In the genomic region with DNA sequence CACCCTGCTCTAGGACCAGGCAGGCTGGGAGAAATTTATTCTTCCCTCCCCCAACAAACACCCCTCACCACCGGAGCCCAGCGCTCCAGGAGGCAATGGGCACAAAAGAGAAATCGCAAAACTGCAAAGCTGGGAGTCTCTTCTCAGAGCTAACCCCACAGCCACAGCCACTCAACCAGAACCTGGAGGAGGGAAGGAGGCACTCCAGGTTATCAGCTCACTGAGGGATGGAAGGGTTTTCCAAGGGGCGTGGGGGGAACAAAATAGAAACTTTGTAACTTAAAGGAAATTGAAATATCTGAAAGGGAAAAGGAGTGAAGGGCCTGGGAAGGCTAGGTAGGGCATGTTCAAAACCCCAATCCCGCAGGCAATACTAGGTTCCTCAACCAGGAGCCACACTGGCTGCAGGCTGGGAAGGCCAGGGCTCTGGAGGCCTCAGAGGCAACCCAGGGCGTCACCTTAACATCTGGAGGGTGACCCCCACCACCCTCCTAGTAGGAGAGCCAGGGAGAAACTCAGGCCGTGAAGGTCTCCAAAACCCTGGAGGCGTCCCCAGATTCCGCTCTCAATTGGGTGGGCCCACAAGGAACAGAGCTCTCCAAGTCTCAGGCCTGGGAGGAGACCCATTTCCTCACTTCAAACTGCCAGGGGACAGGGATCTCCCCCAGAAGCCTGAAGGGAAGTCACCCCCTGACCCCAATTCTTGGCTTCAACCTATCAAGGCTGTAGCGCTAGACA, we compare ENCODE assay signal across 8 cellular contexts. TPM values are rescaled to one million over a fixed set of nuclear protein-coding genes. Genes with fewer than 3 reads are reported as not detected.
DNase-seq lines count a peak whose midpoint lies in the region; ATAC-seq and TF ChIP-seq lines count a peak whose summit lies in the region.

No MANE protein-coding gene starts in this region.

- no peaks in the 10 kb centered on the region for H3K9me3 Mint-ChIP-seq in CD8-positive, alpha-beta T cell
- H3K9me3 Mint-ChIP-seq in endodermal cell = no peaks in the 10 kb centered on the region

- no peak for TF ChIP-seq POLR2A in NB4 (IDR thresholded peaks at IDR 0.05; ENCODE audit: extremely low read depth, insufficient read length)
- no peak for TF ChIP-seq POLR2A in ovary (IDR thresholded peaks at IDR 0.05)

- WGBS in endodermal cell (ENCODE audit: insufficient coverage in 1 of 2, insufficient read length in 1 of 2), 2 experiments = 5 to 24% methylated on average over 3 to 10 of the region's 10 CpGs
- WGBS in ovary, 3 donors = 74 to 81% (median 81%) methylated on average over 6 to 10 of the region's 10 CpGs

- TF ChIP-seq EP300 in ovary (IDR thresholded peaks at IDR 0.05) = no peak

- no peaks in the 10 kb centered on the region for H3K9me3 ChIP-seq in CD8-positive, alpha-beta T cell (ENCODE audit: low read length)
- H3K9me3 ChIP-seq in endodermal cell (ENCODE audit: control insufficient read depth, low read length) (no peaks in the 10 kb centered on the region), ovary (no peaks in the 10 kb centered on the region)

- H3K27ac ChIP-seq in CD8-positive, alpha-beta T cell (ENCODE audit: low read depth, low read length) = no peak overlapping the region
- H3K27ac ChIP-seq in endodermal cell (ENCODE audit: low read depth, low read length) (peak overlapping the region; percentile 86), ovary (peak overlapping the region; percentile 46 to 81)

- H3K27me3 ChIP-seq in CD8-positive, alpha-beta T cell (ENCODE audit: insufficient read depth, low read length) = no peaks in the 10 kb centered on the region
- no peaks in the 10 kb centered on the region for H3K27me3 ChIP-seq in endodermal cell (ENCODE audit: control insufficient read depth, insufficient read depth, low read length, poor library complexity, severe bottlenecking)
- no peaks in the 10 kb centered on the region for H3K27me3 ChIP-seq in ovary

- peaks cover 30% of the 10 kb centered on the region for H3K36me3 Mint-ChIP-seq in CD8-positive, alpha-beta T cell
- peaks cover 33% of the 10 kb centered on the region for H3K36me3 Mint-ChIP-seq in endodermal cell (ENCODE audit: low read depth)

- peak overlapping the region; percentile 97 for H3K9ac ChIP-seq in endodermal cell (ENCODE audit: extremely low read depth, low read length, poor library complexity, severe bottlenecking)

- peaks cover 36% of the 10 kb centered on the region for H3K4me1 Mint-ChIP-seq in CD8-positive, alpha-beta T cell (ENCODE audit: low read depth)
- H3K4me1 Mint-ChIP-seq in endodermal cell = peaks cover 32% of the 10 kb centered on the region

- no peak for TF ChIP-seq CTCF in CD8-positive, alpha-beta T cell (IDR thresholded peaks at IDR 0.05)
- TF ChIP-seq CTCF in NB4 (IDR thresholded peaks at IDR 0.05; ENCODE audit: low read depth, low read length) (no peak), endodermal cell (conservative IDR thresholded peaks at IDR 0.05) (no peak), ovary (IDR thresholded peaks at IDR 0.05) (no peak)

- no peak for DNase-seq in CD8-positive, alpha-beta T cell
- DNase-seq in NB4 (ENCODE audit: low read depth) (peak; percentile 20), endodermal cell (peak; percentile 92), ovary (peak in 4 of 5 donors; percentile 36 to 44 (median 37)), NCI-H1694 treated with DMSO at 0.1 percent for 48 hours (lab: John Stamatoyannopoulos, UW) (no peak), CD1c-positive myeloid dendritic cell (ENCODE audit: extremely low spot score) (no peak), NCI-H1092 (lab: John Stamatoyannopoulos, UW) (no peak), DMS114 treated with DMSO at 0.1 percent for 48 hours (lab: John Stamatoyannopoulos, UW; ENCODE audit: unreplicated experiment) (no peak)

- peak overlapping the region; percentile 79 for H3K27ac Mint-ChIP-seq in CD8-positive, alpha-beta T cell
- peak overlapping the region; percentile 98 for H3K27ac Mint-ChIP-seq in endodermal cell

- no peak for ATAC-seq in CD8-positive, alpha-beta T cell

- intact Hi-C loops in CD8-positive, alpha-beta T cell (cut with DNase I, micrococcal nuclease) = loop anchor here in 1 of 2 experiments (2.0 kb wide), 1 partner anchor 25 kb away; no protein-coding TSS in a partner anchor
- intact Hi-C loops in ovary (cut with DNase I) = loop anchor here in 1 of 4 donors (2.0 to 5.0 kb wide), 2 partner anchors 39 to 50 kb away; a partner anchor contains a TSS

- CTCF ChIA-PET in CD8-positive, alpha-beta T cell (lab: Charles Lee) = interaction anchor here (0.8 to 3.8 kb wide), 10 partner anchors 12 to 107 kb away, joined by 3 to 23 read pairs (median 5); a partner anchor contains a TSS

- no peaks in the 10 kb centered on the region for H3K27me3 Mint-ChIP-seq in CD8-positive, alpha-beta T cell (ENCODE audit: low read depth)
- no peaks in the 10 kb centered on the region for H3K27me3 Mint-ChIP-seq in endodermal cell (ENCODE audit: insufficient read depth)

- peak overlapping the region; percentile 71 for H3K4me3 Mint-ChIP-seq in CD8-positive, alpha-beta T cell
- peak overlapping the region; percentile 72 for H3K4me3 Mint-ChIP-seq in endodermal cell

- H3K36me3 ChIP-seq in CD8-positive, alpha-beta T cell (ENCODE audit: insufficient read depth, low read length) = peaks cover 3% of the 10 kb centered on the region
- H3K36me3 ChIP-seq in endodermal cell (ENCODE audit: control insufficient read depth, insufficient read depth, low read length) (peaks cover 29% of the 10 kb centered on the region), ovary (no peaks in the 10 kb centered on the region)

- no peak overlapping the region for H3K4me3 ChIP-seq in CD8-positive, alpha-beta T cell (ENCODE audit: low read depth, low read length)
- no peak overlapping the region for H3K4me3 ChIP-seq in NB4 (ENCODE audit: low read depth, low read length)
- H3K4me3 ChIP-seq in endodermal cell (ENCODE audit: low read length) = peak overlapping the region; percentile 85
- peak overlapping the region; percentile 43 for H3K4me3 ChIP-seq in ovary

- POLR2A ChIA-PET in CD8-positive, alpha-beta T cell (lab: Charles Lee) = interaction anchor here (1.1 to 5.2 kb wide), 4 partner anchors 12 to 60 kb away, joined by 3 to 68 read pairs (median 4); a partner anchor contains a TSS

- H3K4me1 ChIP-seq in CD8-positive, alpha-beta T cell (ENCODE audit: insufficient read depth, low read length) = peaks cover 36% of the 10 kb centered on the region
- peaks cover 9% of the 10 kb centered on the region for H3K4me1 ChIP-seq in endodermal cell (ENCODE audit: control insufficient read depth, insufficient read depth, low read length)
- peaks cover 11% of the 10 kb centered on the region for H3K4me1 ChIP-seq in ovary (ENCODE audit: insufficient read depth)

RNA-seq across cellular contexts. Expression of a gene that starts 3.2 kb away (rescaled TPM):
- 10 to 100 TPM; 80.8 to 87.3 TPM for total RNA-seq in CD8-positive, alpha-beta T cell
- 100 to 1,000 TPM; 103 to 125 TPM for total RNA-seq in endodermal cell
- 64.7 TPM for polyA plus RNA-seq in endodermal cell (2013, experiment 1 of 2)
- polyA plus RNA-seq in endodermal cell (2013, experiment 2 of 2) = 60.8 TPM
- total RNA-seq in ovary = 10 to 100 TPM; 14.9 to 33.6 (median 26.1) TPM
- 10 to 100 TPM; 13.2 to 17.1 TPM for polyA plus RNA-seq in ovary

RNA-seq across cellular contexts. Expression of a gene that starts 48.7 kb away (rescaled TPM):
- total RNA-seq in CD8-positive, alpha-beta T cell = 10 to 100 TPM; 59.0 to 62.1 TPM
- total RNA-seq in endodermal cell = 10 to 100 TPM; 35.3 to 39.2 TPM
- polyA plus RNA-seq in endodermal cell (2013, experiment 1 of 2) = 11.8 TPM
- 11.2 TPM for polyA plus RNA-seq in endodermal cell (2013, experiment 2 of 2)
- 10 to 100 TPM in 5 of 7 donors, 1 to 10 TPM in 2; 4.5 to 18.4 (median 12.3) TPM for total RNA-seq in ovary
- polyA plus RNA-seq in ovary = 10 to 100 TPM in 1 of 2 donors, 1 to 10 TPM in 1; 3.4 to 13.7 TPM

Comparison
In these comparisons a context has a peak if more than half of its experiments do, and no peak if none do; other contexts are left out.
1. DNase-seq: peak in NB4 (single experiment), endodermal cell (single experiment) and ovary (4 of 5); none in CD8-positive, alpha-beta T cell (0 of 7), NCI-H1694 treated with DMSO at 0.1 percent for 48 hours (single experiment), CD1c-positive myeloid dendritic cell (single experiment), NCI-H1092 (single experiment) and DMS114 treated with DMSO at 0.1 percent for 48 hours (single experiment).
2. H3K4me3 ChIP-seq: peak in endodermal cell (single experiment) and ovary (single experiment); none in CD8-positive, alpha-beta T cell (single experiment) and NB4 (single experiment).